In the genomic region with DNA sequence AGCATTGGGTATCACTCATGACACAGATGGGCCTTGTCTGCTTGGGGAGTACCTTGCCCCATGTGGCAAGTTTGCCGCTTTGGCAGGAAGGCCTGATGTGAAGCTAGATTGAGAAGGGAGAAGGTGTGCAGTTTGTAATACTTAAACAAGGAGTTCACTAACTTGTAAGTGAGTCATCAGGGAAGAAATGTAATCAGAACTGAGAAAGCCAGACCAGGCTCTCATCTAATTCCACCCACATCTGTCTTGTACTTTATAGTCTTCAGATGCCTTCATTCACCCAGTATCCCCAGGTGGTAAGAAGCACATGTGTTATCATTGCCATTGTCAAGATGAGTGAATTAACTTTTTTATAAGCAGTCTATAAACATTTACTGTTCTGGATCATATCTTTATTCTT, we compare ENCODE assay signal across 10 cellular contexts.
DNase-seq lines count a peak whose midpoint lies in the region; ATAC-seq and TF ChIP-seq lines count a peak whose summit lies in the region.
"Had no signal": no experiment of that assay in that cellular context is flagged by ENCODE, and none has a peak within 500 bp of the region (broad histone marks: within the 10 kb centered on the region; RNA-seq: fewer than 3 reads in every experiment).

No MANE protein-coding gene starts in this region.

- H3K27ac ChIP-seq in neural progenitor cell: no peak overlapping the region

- intact Hi-C loops in sciatic nerve (cut with DNase I): no loop called here

- no peaks in the 10 kb centered on the region for H4K20me1 ChIP-seq in neural progenitor cell (ENCODE audit: low read depth)

- H3K4me3 Mint-ChIP-seq in neural progenitor cell: no peak overlapping the region
- H3K4me3 Mint-ChIP-seq: brain had no signal

- no peak for TF ChIP-seq CTCF in neural progenitor cell (IDR thresholded peaks at IDR 0.05)

- no peaks in the 10 kb centered on the region for H3K36me3 ChIP-seq in neural progenitor cell

- no peak overlapping the region for H3K27ac Mint-ChIP-seq in neural progenitor cell

- no peaks in the 10 kb centered on the region for H3K27me3 Mint-ChIP-seq in neural progenitor cell (ENCODE audit: insufficient read depth, low read depth)
- H3K27me3 Mint-ChIP-seq: brain had no signal

- no peaks in the 10 kb centered on the region for H3K36me3 Mint-ChIP-seq in neural progenitor cell

- no peak overlapping the region for H2AFZ ChIP-seq in neural progenitor cell (replicated peaks)

- H3K27me3 ChIP-seq in neural progenitor cell: no peaks in the 10 kb centered on the region

- peak; percentile 53 for DNase-seq in M059J (ENCODE audit: low read depth)
- peak; percentile 11 for DNase-seq in skeletal muscle cell (ENCODE audit: low read depth)
- no peak for DNase-seq in neural progenitor cell (ENCODE audit: low spot score)
- DNase-seq in sciatic nerve (ENCODE audit: low spot score): no peak
- DNase-seq: activated CD8-positive, alpha-beta memory T cell treated with anti-CD3 and anti-CD28 coated beads, Interleukin-2, amount 50 U/mL, for 4 hours; stimulated activated CD4-positive, alpha-beta T cell treated with anti-CD3 and anti-CD28 coated beads, Interleukin-12 subunit alpha, Interleukin-12 subunit beta, amount 100 ng/mL, for 4 hours had no signal

- H3K4me1 Mint-ChIP-seq in neural progenitor cell: peaks cover 7% of the 10 kb centered on the region

- ATAC-seq in GM19025 (IDR thresholded peaks at IDR 0.05; ENCODE audit: low read depth, unreplicated experiment) (peak; percentile 41), HG02678 (IDR thresholded peaks at IDR 0.05; ENCODE audit: unreplicated experiment) (peak; percentile 50), HG03521 (IDR thresholded peaks at IDR 0.05; ENCODE audit: unreplicated experiment) (no peak), sciatic nerve (no peak)

- H3F3A ChIP-seq in neural progenitor cell (ENCODE audit: low read depth): no peaks in the 10 kb centered on the region

- H3K4me3 ChIP-seq in skeletal muscle cell (ENCODE audit: low read depth, low read length): no peak overlapping the region
- H3K4me3 ChIP-seq in neural progenitor cell: no peak overlapping the region

- no peaks in the 10 kb centered on the region for H3K79me2 ChIP-seq in neural progenitor cell (ENCODE audit: low read depth)

- no peaks in the 10 kb centered on the region for H3K9me3 ChIP-seq in neural progenitor cell (ENCODE audit: low read depth)

- H3K9ac ChIP-seq in neural progenitor cell: no peak overlapping the region

- no peak overlapping the region for H3K4me2 ChIP-seq in neural progenitor cell

- peaks cover 4% of the 10 kb centered on the region for H3K9me3 Mint-ChIP-seq in neural progenitor cell

- H3K4me1 ChIP-seq in neural progenitor cell: no peaks in the 10 kb centered on the region

Comparison
In these comparisons a context has a peak if more than half of its experiments do, and no peak if none do; other contexts are left out.
1. ATAC-seq: peak in GM19025 (single experiment) and HG02678 (single experiment); none in HG03521 (single experiment) and sciatic nerve (single experiment).
2. DNase-seq: peak in M059J (single experiment) and skeletal muscle cell (single experiment); none in neural progenitor cell (single experiment) and sciatic nerve (single experiment).